ENCODE assay signal across 8 cellular contexts in genomic region chr16:2473999-2474876, GRCh38. TPM values are rescaled to one million over a fixed set of nuclear protein-coding genes. Genes with fewer than 3 reads are reported as not detected.
DNase-seq lines count a peak whose midpoint lies in the region; ATAC-seq and TF ChIP-seq lines count a peak whose summit lies in the region.

No MANE protein-coding gene starts in this region.

- peaks cover 13% of the 10 kb centered on the region for H3K79me2 ChIP-seq in PC-9 (ENCODE audit: low read depth)

- no TSS peak for BruUV-seq in PC-9 (replicated peaks; lab: Mats Ljungman, UMichigan)

- H2AFZ ChIP-seq in PC-9, result peak overlapping the region; percentile 97

- H3K9me2 ChIP-seq in PC-9 (ENCODE audit: insufficient read depth), result no peaks in the 10 kb centered on the region

- peak overlapping the region; percentile 34; the same call in 1 of the 2 replicates for H3K27ac ChIP-seq in PC-9
- peak overlapping the region; percentile 46 for H3K27ac ChIP-seq in neutrophil
- peak overlapping the region; percentile 88 for H3K27ac ChIP-seq in upper lobe of right lung

- intact Hi-C loops in PC-9 (cut with micrococcal nuclease; ENCODE audit: unreplicated experiment) (no loop called here), upper lobe of right lung (cut with DNase I) (no loop called here)

- H3K4me1 ChIP-seq in PC-9 (replicated peaks; ENCODE audit: insufficient read depth) (peaks cover 14% of the 10 kb centered on the region; the same call in 1 of the 2 replicates), neutrophil (ENCODE audit: control insufficient read depth in 1 of 2, insufficient read depth in 1 of 2, low read depth in 1 of 2, low read length in 1 of 2) (peaks cover 24 to 34% of the 10 kb centered on the region in 2 experiments), upper lobe of right lung (peaks cover 37% of the 10 kb centered on the region)

- H3K9me3 ChIP-seq in PC-9 (ENCODE audit: insufficient read depth, low read depth) (no peaks in the 10 kb centered on the region), neutrophil (no peaks in the 10 kb centered on the region), upper lobe of right lung (no peaks in the 10 kb centered on the region)

- TF ChIP-seq CTCF in PC-9 (conservative IDR thresholded peaks at IDR 0.05) (no peak; the same call in 1 of the 2 replicates), neutrophil (IDR thresholded peaks at IDR 0.05) (peak; percentile 42), upper lobe of right lung (IDR thresholded peaks at IDR 0.05) (peak; percentile 44)

- peak overlapping the region; percentile 97 for H3K4me2 ChIP-seq in PC-9

- peaks cover 28% of the 10 kb centered on the region; the same call in 1 of the 2 replicates for H3F3A ChIP-seq in PC-9 (ENCODE audit: insufficient read depth, low read depth)

- H3K4me3 ChIP-seq in PC-9 (peak overlapping the region; percentile 98), neutrophil (ENCODE audit: low read depth in 1 of 2, low read length in 1 of 2) (peak overlapping the region; percentile 69 to 85), upper lobe of right lung (peak overlapping the region; percentile 70)

- peak; percentile 44 for DNase-seq in ELF-1 (ENCODE audit: low read depth, low spot score)
- peak in 1 of 2 experiments; percentile 50 for DNase-seq in PC-9
- DNase-seq in activated effector memory CD4-positive, alpha-beta T cell treated with Interleukin-2 at 50 U/mL for 16 hours, result peak; percentile 54
- DNase-seq in foreskin melanocyte, result peak; percentile 30
- peak; percentile 81 for DNase-seq in upper lobe of right lung

- H3K27me3 ChIP-seq in PC-9 (ENCODE audit: insufficient read depth, low read depth) (no peaks in the 10 kb centered on the region), neutrophil (peaks cover 69% of the 10 kb centered on the region), upper lobe of right lung (peaks cover 34% of the 10 kb centered on the region)

- POLR2A ChIA-PET in PC-9 (lab: Charles Lee; ENCODE audit: unreplicated experiment), result interaction anchor here (0.9 kb wide), 1 partner anchor 259 kb away, joined by 3 read pairs; the partner anchor contains the start of gene PGP

- peaks cover 16% of the 10 kb centered on the region for H4K20me1 ChIP-seq in PC-9 (ENCODE audit: insufficient read depth)

- no peaks in the 10 kb centered on the region for H3K36me3 ChIP-seq in PC-9 (ENCODE audit: low read depth)
- H3K36me3 ChIP-seq in neutrophil, result no peaks in the 10 kb centered on the region
- no peaks in the 10 kb centered on the region for H3K36me3 ChIP-seq in upper lobe of right lung

- CTCF ChIA-PET in PC-9 (lab: Charles Lee), result interaction anchor here (0.6 kb wide), 1 partner anchor 15 kb away, joined by 4 read pairs; no protein-coding TSS in a partner anchor

- ATAC-seq in HG02642 (IDR thresholded peaks at IDR 0.05; ENCODE audit: poor library complexity, unreplicated experiment) (peak; percentile 32), upper lobe of right lung (peak; percentile 73), GM19023 (IDR thresholded peaks at IDR 0.05; ENCODE audit: unreplicated experiment) (no peak)

RNA-seq across cellular contexts. Expression of gene TBC1D24, which starts 0.7 kb away (rescaled TPM):
- total RNA-seq in PC-9 (2021), result 30.0 and 34.2 TPM in 2 replicates
- 43.7 TPM for total RNA-seq in upper lobe of right lung

RNA-seq across cellular contexts. Expression of gene NTN3, which starts 3.1 kb away (rescaled TPM):
- total RNA-seq in PC-9 (2021), result 0.87 and 0.90 TPM in 2 replicates
- total RNA-seq in upper lobe of right lung, result not detected

RNA-seq across cellular contexts. Expression of gene TEDC2, which starts 14.3 kb away (rescaled TPM):
- total RNA-seq in PC-9 (2021) (26.3 and 28.0 TPM in 2 replicates), upper lobe of right lung (not detected)

RNA-seq across cellular contexts. Expression of gene ATP6V0C, which starts 39.5 kb away (rescaled TPM):
- total RNA-seq in PC-9 (2021) (205 and 249 TPM in 2 replicates), upper lobe of right lung (298 TPM)

RNA-seq across cellular contexts. Expression of gene CCNF, which starts 45.0 kb away (rescaled TPM):
- total RNA-seq in PC-9 (2021) (53.4 and 69.0 TPM in 2 replicates), upper lobe of right lung (3.6 TPM)

Comparison
In these comparisons a context has a peak if more than half of its experiments do, and no peak if none do; other contexts are left out.
1. H3K27ac ChIP-seq: peak in every context shown above with its lines; median percentile 88 in upper lobe of right lung; 46 in neutrophil; 34 in PC-9.
2. RNA of gene TEDC2, which starts 14.3 kb away (total RNA-seq): 26.3 to 28.0 TPM in PC-9; not detected in upper lobe of right lung (single experiment); every median in the first group is over 10 times any median in the second.
3. Peak in every context shown above with its lines, with median percentiles within 50 percentile points of each other: H3K4me3 ChIP-seq.